Comparison of ENCODE assay signal across 1 cellular context in genomic region chr22:44837481-44837880, GRCh38.
TF ChIP-seq lines count a peak whose summit lies in the region.

No MANE protein-coding gene starts in this region.

TF ChIP-seq in SK-N-SH, 30 proteins besides CTCF, POLR2A, EP300 and RAD21 (continued from another document):
- TF ChIP-seq TCF12 (IDR thresholded peaks at IDR 0.05) (no peak), RCOR1 (IDR thresholded peaks at IDR 0.05; ENCODE audit: low read length) (no peak)
